ENCODE assay signal across 27 cellular contexts in the genomic region with DNA sequence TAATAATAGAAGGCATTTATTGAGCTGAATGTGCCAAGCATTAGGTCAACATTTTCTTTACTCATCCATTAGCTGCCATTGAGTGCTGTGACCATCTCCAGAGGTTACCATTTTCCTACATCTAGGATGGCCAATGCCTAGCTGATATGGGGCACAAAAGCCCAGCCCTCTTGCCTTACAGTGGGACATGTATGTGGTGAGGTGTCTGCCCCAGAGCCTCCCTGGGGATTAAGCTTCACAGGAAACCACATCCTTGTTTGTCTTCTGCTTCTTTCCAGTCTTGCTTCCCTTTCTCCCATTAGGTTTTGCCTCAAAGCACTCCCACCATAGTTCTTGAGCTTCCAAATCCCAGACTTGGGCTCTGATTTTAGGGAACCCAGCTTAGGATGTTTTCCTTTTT.
"Had no signal": no experiment of that assay in that cellular context is flagged by ENCODE, and none has a peak within 500 bp of the region (broad histone marks: within the 10 kb centered on the region; RNA-seq: fewer than 3 reads in every experiment).

No MANE protein-coding gene starts in this region.

- H3K36me3 ChIP-seq: ascending aorta, MG63 had no signal

- H3K4me3 ChIP-seq: ascending aorta, body of pancreas, MG63 had no signal

- DNase-seq: activated CD4-positive, alpha-beta T cell treated with anti-CD3 and anti-CD28 coated beads for 48 hours; activated CD4-positive, alpha-beta T cell treated with anti-CD3 and anti-CD28 coated beads, Interleukin-2, amount 50 U/mL, for 4 hours; activated CD4-positive, CD25-positive, alpha-beta regulatory T cell treated with anti-CD3 and anti-CD28 coated beads, Interleukin-2, amount 50 U/mL, for 72 hours; activated CD8-positive, alpha-beta memory T cell treated with anti-CD3 and anti-CD28 coated beads, Interleukin-2, amount 10 ng/mL, durations not matched to agents 7 days and 5 days; activated effector memory CD4-positive, alpha-beta T cell treated with anti-CD3 and anti-CD28 coated beads, Interleukin-2, amount 50 U/mL, for 16 hours; activated naive CD4-positive, alpha-beta T cell treated with Interleukin-2 at 50 U/mL for 16 hours; activated naive CD8-positive, alpha-beta T cell treated with anti-CD3 and anti-CD28 coated beads, Interleukin-2, amount 50 U/mL, for 24 hours; activated T-cell treated with anti-CD3 and anti-CD28 coated beads, Interleukin-2, amount 50 U/mL, for 24 hours; amniotic stem cell; body of pancreas; MG63; MV-4-11; NCI-H1105; NCI-H1436; NCI-H1694 treated with DMSO at 0.1 percent for 48 hours; NCI-H2081; NCI-H2171; NCI-H2227 treated with DMSO at 0.1 percent for 48 hours; NCI-H446 treated with DMSO at 0.1 percent for 48 hours; NCI-H524 treated with DMSO at 0.1 percent for 48 hours; NCI-H748 treated with DMSO at 0.1 percent for 48 hours; SIG-M5; T-helper 17 cell; T-helper 9 cell had no signal

- H3K9me3 ChIP-seq: ascending aorta, body of pancreas, MG63 had no signal

- H3K4me1 ChIP-seq: ascending aorta, body of pancreas had no signal

- ATAC-seq: activated CD8-positive, alpha-beta memory T cell treated with anti-CD3 and anti-CD28 coated beads, Interleukin-2, amount 10 ng/mL, durations not matched to agents 7 days and 5 days; activated naive CD4-positive, alpha-beta T cell treated with anti-CD3 and anti-CD28 coated beads, Interleukin-2, amount 50 U/mL, for 72 hours; activated naive CD8-positive, alpha-beta T cell treated with anti-CD3 and anti-CD28 coated beads, Interleukin-2, amount 50 U/mL, for 24 hours; body of pancreas; T-helper 17 cell; WTC11 had no signal

- H3K27me3 ChIP-seq: ascending aorta, body of pancreas, MG63 had no signal

- H3K27ac ChIP-seq: ascending aorta, body of pancreas had no signal
